In genomic region chr2:180289627-180290026, GRCh38 we compare ENCODE assay signal across 23 cellular contexts.
DNase-seq lines count a peak whose midpoint lies in the region; ATAC-seq, FAIRE-seq and TF ChIP-seq lines count a peak whose summit lies in the region.
"Had no signal": no experiment of that assay in that cellular context is flagged by ENCODE, and none has a peak within 500 bp of the region (broad histone marks: within the 10 kb centered on the region; RNA-seq: fewer than 3 reads in every experiment).

No MANE protein-coding gene starts in this region.

- no peaks in the 10 kb centered on the region for H3K36me3 ChIP-seq in HepG2 (replicated peaks in 1 of 2; ENCODE audit: control insufficient read depth in 1 of 2, insufficient read depth in 2 of 2, low read length in 2 of 2)
- H3K36me3 ChIP-seq in right lobe of liver = no peaks in the 10 kb centered on the region
- no peaks in the 10 kb centered on the region for H3K36me3 ChIP-seq in hepatocyte (replicated peaks; ENCODE audit: insufficient read depth, low read depth)
- no peaks in the 10 kb centered on the region for H3K36me3 ChIP-seq in smooth muscle cell (ENCODE audit: low read depth)
- H3K36me3 ChIP-seq: SJCRH30 had no signal

- no peak overlapping the region for H3K4me2 ChIP-seq in HepG2 (ENCODE audit: low read depth, low read length)
- H3K4me2 ChIP-seq in hepatocyte = peak overlapping the region; percentile 28
- H3K4me2 ChIP-seq in smooth muscle cell = peak overlapping the region; percentile 28

- H3K4me3 ChIP-seq in HepG2 (replicated peaks in 1 of 3; ENCODE audit: insufficient read depth in 1 of 3, low read depth in 2 of 3, low read length in 3 of 3) (no peak overlapping the region), right lobe of liver (no peak overlapping the region), hepatocyte (no peak overlapping the region), smooth muscle cell (no peak overlapping the region)
- H3K4me3 ChIP-seq: GM12878, SJCRH30 had no signal

- no TSS peak for BruUV-seq in HepG2 (replicated peaks; lab: Mats Ljungman, UMichigan)

- CTCF ChIA-PET in HepG2 (lab: Yijun Ruan, JAX; ENCODE audit: low intra/inter-chr PET ratio, low total read pairs) (no interaction called here), HEK293T (lab: Yijun Ruan, JAX) (no interaction called here)

- no peaks in the 10 kb centered on the region for H3F3A ChIP-seq in smooth muscle cell (ENCODE audit: low read depth)

- H3K4me1 ChIP-seq in HepG2 (ENCODE audit: insufficient read depth, low read length) (peaks cover 19% of the 10 kb centered on the region), right lobe of liver (no peaks in the 10 kb centered on the region), hepatocyte (ENCODE audit: insufficient read depth) (no peaks in the 10 kb centered on the region), smooth muscle cell (ENCODE audit: low read depth) (no peaks in the 10 kb centered on the region)
- H3K4me1 ChIP-seq: SJCRH30 had no signal

- H3K9me2 ChIP-seq in hepatocyte (replicated peaks; ENCODE audit: insufficient read depth) = no peaks in the 10 kb centered on the region

- H3K79me2 ChIP-seq in HepG2 (ENCODE audit: insufficient read depth, low read length) (no peaks in the 10 kb centered on the region), hepatocyte (no peaks in the 10 kb centered on the region), smooth muscle cell (ENCODE audit: low read depth) (no peaks in the 10 kb centered on the region)

- no peak for TF ChIP-seq CTCF in HepG2 (CRISPR knock-in tag; IDR thresholded peaks at IDR 0.05)
- TF ChIP-seq CTCF in right lobe of liver (IDR thresholded peaks at IDR 0.05) = no peak
- no peak for TF ChIP-seq CTCF in hepatocyte (IDR thresholded peaks at IDR 0.05; ENCODE audit: poor library complexity)
- TF ChIP-seq CTCF in smooth muscle cell (IDR thresholded peaks at IDR 0.05; ENCODE audit: borderline replicate concordance, insufficient read depth, poor library complexity, severe bottlenecking) = no peak

- in situ Hi-C loops in HepG2 (cut with HindIII; ENCODE audit: extremely low pct_ligation_motif_present, low pct_unique_long_range_greater_than_20kb) = no loop called here

- TF ChIP-seq RAD21 in HepG2 (CRISPR knock-in tag; IDR thresholded peaks at IDR 0.05) = no peak

- 7% methylated on average over 4 of the region's 4 CpGs for WGBS in HepG2 (ENCODE audit: low lambda C conversion rate)
- 29% methylated on average over 4 of the region's 4 CpGs for WGBS in right lobe of liver (ENCODE audit: insufficient coverage, low coverage, low lambda C conversion rate, missing lambda C conversion rate)
- WGBS in hepatocyte (ENCODE audit: low lambda C conversion rate, missing lambda C conversion rate) = 47% methylated on average over 4 of the region's 4 CpGs
- 40% methylated on average over 4 of the region's 4 CpGs for WGBS in smooth muscle cell (ENCODE audit: low lambda C conversion rate)

- H3K9me3 ChIP-seq in HepG2 (ENCODE audit: low read length) (no peaks in the 10 kb centered on the region; the same call in 1 of the 2 replicates), right lobe of liver (no peaks in the 10 kb centered on the region), hepatocyte (ENCODE audit: low read depth) (no peaks in the 10 kb centered on the region), smooth muscle cell (replicated peaks; ENCODE audit: low read depth) (no peaks in the 10 kb centered on the region)
- H3K9me3 ChIP-seq: SJCRH30 had no signal

- POLR2A ChIA-PET in HepG2 (lab: Yijun Ruan, JAX) = no interaction called here
- POLR2A ChIA-PET in HEK293T (lab: Yijun Ruan, JAX) = no interaction called here

- H2AFZ ChIP-seq in HepG2 (ENCODE audit: low read length) = no peak overlapping the region
- no peak overlapping the region for H2AFZ ChIP-seq in hepatocyte
- H2AFZ ChIP-seq in smooth muscle cell (ENCODE audit: low read depth) = peak overlapping the region; percentile 56

- DNase-seq in HepG2 (ENCODE audit: low spot score) = peak; percentile 68
- DNase-seq in right lobe of liver = no peak
- peak; percentile 52 for DNase-seq in NCI-H460 (ENCODE audit: extremely low read depth, low read depth)
- DNase-seq in hepatocyte (ENCODE audit: low spot score) = no peak
- no peak for DNase-seq in smooth muscle cell (lab: John Stamatoyannopoulos, UW; ENCODE audit: unreplicated experiment)
- no peak for DNase-seq in anterior cingulate cortex (lab: John Stamatoyannopoulos, UW)
- no peak for DNase-seq in HEK293T (ENCODE audit: extremely low spot score)
- DNase-seq: 8988T, GOT3, NCI-H1092, NCI-H1436, NCI-H187 treated with DMSO at 0.1 percent for 48 hours, NCI-H2107, NCI-H524 treated with DMSO at 0.1 percent for 48 hours, NCI-H774, SJCRH30 had no signal

- no peaks in the 10 kb centered on the region for H3K27me3 ChIP-seq in HepG2 (ENCODE audit: control insufficient read depth in 1 of 2, insufficient read depth in 2 of 2, low read length in 2 of 2)
- H3K27me3 ChIP-seq in right lobe of liver = no peaks in the 10 kb centered on the region
- H3K27me3 ChIP-seq in hepatocyte = no peaks in the 10 kb centered on the region
- H3K27me3 ChIP-seq in smooth muscle cell (ENCODE audit: low read depth) = no peaks in the 10 kb centered on the region
- H3K27me3 ChIP-seq: SJCRH30 had no signal

- TF ChIP-seq EP300 in HepG2 (IDR thresholded peaks at IDR 0.05; ENCODE audit: low read depth in 2 of 2, low read length in 2 of 2) (peak in 1 of 2 experiments; percentile 71; a peak in 2 of 4 replicates), HepG2 (CRISPR knock-in tag; IDR thresholded peaks at IDR 0.05; ENCODE audit: borderline replicate concordance) (no peak)

- peak; percentile 98 for ATAC-seq in HepG2
- no peak for ATAC-seq in right lobe of liver
- ATAC-seq in HG02798 (IDR thresholded peaks at IDR 0.05; ENCODE audit: poor library complexity, unreplicated experiment) = no peak
- ATAC-seq: GM12878, HCT116, Right ventricle myocardium inferior, SK-N-SH treated with all-trans-retinoic acid at 6 μM for 48 hours had no signal

- FAIRE-seq in HepG2 (lab: Jason Lieb, UNC) = peak; percentile 74
- FAIRE-seq: G401.6, GM12878, HTR-8/SVneo had no signal

- H4K20me1 ChIP-seq in HepG2 (ENCODE audit: insufficient read depth, low read length) (no peaks in the 10 kb centered on the region), hepatocyte (ENCODE audit: insufficient read depth, poor library complexity, severe bottlenecking) (no peaks in the 10 kb centered on the region), smooth muscle cell (ENCODE audit: low read depth) (no peaks in the 10 kb centered on the region)

- H3K9ac ChIP-seq in HepG2 (ENCODE audit: insufficient read depth, low read depth, low read length) = no peak overlapping the region
- H3K9ac ChIP-seq in smooth muscle cell (ENCODE audit: low read depth) = no peak overlapping the region

- intact Hi-C loops in HepG2 (cut with micrococcal nuclease; ENCODE audit: unreplicated experiment) (loop anchor here (1.0 to 10.0 kb wide), 2 partner anchors 34 to 685 kb away; no protein-coding TSS in a partner anchor), right lobe of liver (cut with DNase I) (no loop called here)

- no peak overlapping the region for H3K27ac ChIP-seq in HepG2 (ENCODE audit: extremely low read length, insufficient read depth, low read length)
- H3K27ac ChIP-seq in right lobe of liver = no peak overlapping the region
- H3K27ac ChIP-seq in hepatocyte = no peak overlapping the region
- no peak overlapping the region for H3K27ac ChIP-seq in smooth muscle cell (ENCODE audit: low read depth)
- H3K27ac ChIP-seq: SJCRH30 had no signal

- TF ChIP-seq POLR2A in HepG2 (IDR thresholded peaks at IDR 0.05; ENCODE audit: insufficient read depth in 1 of 2, low read depth in 2 of 2, low read length in 2 of 2) (no peak), right lobe of liver (IDR thresholded peaks at IDR 0.05) (no peak)

TF ChIP-seq in HepG2, 621 proteins besides CTCF, POLR2A, EP300 and RAD21 (continues in another document):
- no peak for TF ChIP-seq CREB1 (IDR thresholded peaks at IDR 0.05)
- peak; percentile 45; the same call in 1 of the 2 replicates for TF ChIP-seq CREB1 (CRISPR knock-in tag; IDR thresholded peaks at IDR 0.05)
- TF ChIP-seq ZNF484 (CRISPR knock-in tag; IDR thresholded peaks at IDR 0.05; ENCODE audit: borderline replicate concordance, low read depth) = no peak
- TF ChIP-seq SMAD3 (CRISPR knock-in tag; IDR thresholded peaks at IDR 0.05) = 0 out of 2 replicates have a peak, but pooled peaks have one; percentile 26

TF ChIP-seq in HEK293T, 16 proteins besides CTCF, POLR2A, EP300 and RAD21:
- TF ChIP-seq FOXM1 (IDR thresholded peaks at IDR 0.05; ENCODE audit: borderline replicate concordance) (no peak), SUZ12 (IDR thresholded peaks at IDR 0.05) (no peak), FOXK2 (IDR thresholded peaks at IDR 0.05) (no peak), L3MBTL2 (conservative IDR thresholded peaks at IDR 0.05) (no peak), BHLHE40 (IDR thresholded peaks at IDR 0.05; ENCODE audit: borderline replicate concordance) (no peak), PKNOX1 (IDR thresholded peaks at IDR 0.05) (no peak), FOXA1 (IDR thresholded peaks at IDR 0.05) (no peak), SP1 (IDR thresholded peaks at IDR 0.05) (no peak)

Comparison
In these comparisons a context has a peak if more than half of its experiments do, and no peak if none do; other contexts are left out.
1. DNase-seq: peak in HepG2 (single experiment) and NCI-H460 (single experiment); none in right lobe of liver (0 of 3), hepatocyte (single experiment), smooth muscle cell (single experiment), anterior cingulate cortex (0 of 58) and HEK293T (single experiment).